ENCODE assay signal across 22 cellular contexts in genomic region chr2:71689393-71689792, GRCh38.
"Had no signal": no experiment of that assay in that cellular context is flagged by ENCODE, and none has a peak within 500 bp of the region (broad histone marks: within the 10 kb centered on the region; RNA-seq: fewer than 3 reads in every experiment).

No MANE protein-coding gene starts in this region.

- H3K27me3 ChIP-seq: brain microvascular endothelial cell, Peyer's patch had no signal

- H3K4me1 Mint-ChIP-seq: activated B cell treated with CpG ODN at 0.5 μM for 24 hours; activated CD4-positive, alpha-beta T cell treated with anti-CD3 and anti-CD28 coated beads, Interleukin-2, amount 10 ng/mL, durations not matched to agents 24 days and 14 days; activated naive CD4-positive, alpha-beta T cell treated with anti-CD3 and anti-CD28 coated beads, Interleukin-2, amount 10 ng/mL, durations not matched to agents 7 days and 5 days; activated naive CD8-positive, alpha-beta T cell treated with anti-CD3 and anti-CD28 coated beads for 36 hours had no signal

- ATAC-seq: activated T-cell treated with anti-CD3 and anti-CD28 coated beads, Interleukin-2, amount 50 U/mL, for 4 hours; K562 had no signal

- H3K9me3 Mint-ChIP-seq: activated B cell treated with CpG ODN at 0.5 μM for 24 hours; activated CD4-positive, alpha-beta T cell treated with anti-CD3 and anti-CD28 coated beads, Interleukin-2, amount 10 ng/mL, durations not matched to agents 24 days and 14 days; activated naive CD4-positive, alpha-beta T cell treated with anti-CD3 and anti-CD28 coated beads, Interleukin-2, amount 10 ng/mL, durations not matched to agents 7 days and 5 days; activated naive CD8-positive, alpha-beta T cell treated with anti-CD3 and anti-CD28 coated beads for 36 hours; activated T-cell treated with anti-CD3 and anti-CD28 coated beads, Interleukin-2, amount 50 U/mL, for 4 hours had no signal

- H3K4me3 Mint-ChIP-seq: activated B cell treated with CpG ODN at 0.5 μM for 24 hours; activated CD4-positive, alpha-beta T cell treated with anti-CD3 and anti-CD28 coated beads, Interleukin-2, amount 10 ng/mL, durations not matched to agents 24 days and 14 days; activated naive CD4-positive, alpha-beta T cell treated with anti-CD3 and anti-CD28 coated beads, Interleukin-2, amount 10 ng/mL, durations not matched to agents 7 days and 5 days; activated naive CD8-positive, alpha-beta T cell treated with anti-CD3 and anti-CD28 coated beads for 36 hours; activated T-cell treated with anti-CD3 and anti-CD28 coated beads, Interleukin-2, amount 50 U/mL, for 4 hours had no signal

- H3K27ac ChIP-seq: brain microvascular endothelial cell, Peyer's patch, RWPE1 had no signal

- H3K27me3 Mint-ChIP-seq: activated B cell treated with CpG ODN at 0.5 μM for 24 hours; activated CD4-positive, alpha-beta T cell treated with anti-CD3 and anti-CD28 coated beads, Interleukin-2, amount 10 ng/mL, durations not matched to agents 24 days and 14 days had no signal

- H3K36me3 Mint-ChIP-seq: activated naive CD4-positive, alpha-beta T cell treated with anti-CD3 and anti-CD28 coated beads, Interleukin-2, amount 10 ng/mL, durations not matched to agents 7 days and 5 days; activated naive CD8-positive, alpha-beta T cell treated with anti-CD3 and anti-CD28 coated beads for 36 hours had no signal

- H3K27ac Mint-ChIP-seq: activated B cell treated with CpG ODN at 0.5 μM for 24 hours; activated CD4-positive, alpha-beta T cell treated with anti-CD3 and anti-CD28 coated beads, Interleukin-2, amount 10 ng/mL, durations not matched to agents 24 days and 14 days; activated naive CD4-positive, alpha-beta T cell treated with anti-CD3 and anti-CD28 coated beads, Interleukin-2, amount 10 ng/mL, durations not matched to agents 7 days and 5 days; activated naive CD8-positive, alpha-beta T cell treated with anti-CD3 and anti-CD28 coated beads for 36 hours had no signal

- H3K36me3 ChIP-seq: brain microvascular endothelial cell, Peyer's patch had no signal

- H3K9me3 ChIP-seq: Peyer's patch had no signal

- DNase-seq: activated B cell treated with CpG ODN at 0.5 μM for 24 hours; activated CD4-positive, alpha-beta T cell treated with anti-CD3 and anti-CD28 coated beads for 1 hour; activated CD4-positive, alpha-beta T cell treated with anti-CD3 and anti-CD28 coated beads, Interleukin-2, amount 10 ng/mL, durations not matched to agents 24 days and 14 days; activated CD4-positive, alpha-beta T cell treated with anti-CD3 and anti-CD28 coated beads, Interleukin-2, amount 50 U/mL, for 48 hours; activated gamma-delta T cell treated with Interleukin-2 at 50 U/mL for 16 hours; activated naive CD4-positive, alpha-beta T cell treated with anti-CD3 and anti-CD28 coated beads, Interleukin-2, amount 10 ng/mL, durations not matched to agents 7 days and 5 days; activated naive CD8-positive, alpha-beta T cell treated with anti-CD3 and anti-CD28 coated beads for 36 hours; activated T-cell treated with anti-CD3 and anti-CD28 coated beads, Interleukin-2, amount 50 U/mL, for 4 hours; brain microvascular endothelial cell; Karpas-422; NCI-H1105 treated with DMSO at 0.1 percent for 48 hours; NCI-H1436 treated with DMSO at 0.1 percent for 48 hours; NCI-H187; NCI-H2081; NCI-H510A treated with DMSO at 0.1 percent for 48 hours; NCI-H69; SIG-M5; T-helper 2 cell; T1000 had no signal

- H3K4me1 ChIP-seq: Peyer's patch had no signal

- H3K4me3 ChIP-seq: K562, Peyer's patch had no signal
